12 cellular contexts compared by ENCODE assay signal in genomic region chr3:132034097-132034485, GRCh38. TPM values are rescaled to one million over a fixed set of nuclear protein-coding genes. Genes with fewer than 3 reads are reported as not detected.
DNase-seq lines count a peak whose midpoint lies in the region; ATAC-seq and TF ChIP-seq lines count a peak whose summit lies in the region.
"Had no signal": no experiment of that assay in that cellular context is flagged by ENCODE, and none has a peak within 500 bp of the region (broad histone marks: within the 10 kb centered on the region; RNA-seq: fewer than 3 reads in every experiment).

No MANE protein-coding gene starts in this region.

- ATAC-seq in Right ventricle myocardium inferior (no peak), GM21576 (IDR thresholded peaks at IDR 0.05; ENCODE audit: unreplicated experiment) (no peak), GM21723 (IDR thresholded peaks at IDR 0.05; ENCODE audit: unreplicated experiment) (no peak)

- intact Hi-C loops in left ventricle myocardium inferior (cut with micrococcal nuclease) (no loop called here), Right ventricle myocardium inferior (cut with DNase I) (loop anchor here (10.0 kb wide), 1 partner anchor 489 kb away; no protein-coding TSS in a partner anchor), MCF 10A (cut with micrococcal nuclease) (no loop called here)

- H3K4me1 ChIP-seq in left ventricle myocardium inferior: peaks cover 12% of the 10 kb centered on the region
- H3K4me1 ChIP-seq in mesodermal cell (ENCODE audit: control insufficient read depth, insufficient read depth, low read length, poor library complexity, severe bottlenecking): peaks cover 8% of the 10 kb centered on the region

- H3K36me3 ChIP-seq in left ventricle myocardium inferior (no peaks in the 10 kb centered on the region), mesodermal cell (ENCODE audit: control insufficient read depth, insufficient read depth, low read length) (no peaks in the 10 kb centered on the region)

- H3K27me3 ChIP-seq in left ventricle myocardium inferior (ENCODE audit: low read depth): peaks cover 92% of the 10 kb centered on the region

- CTCF ChIA-PET in MCF 10A (lab: Yijun Ruan, JAX): interaction anchor here (0.6 to 8.7 kb wide), 15 partner anchors 9 to 986 kb away, joined by 3 to 447 read pairs (median 4); no protein-coding TSS in a partner anchor

- H3K4me3 ChIP-seq in left ventricle myocardium inferior: peak overlapping the region; percentile 52
- H3K4me3 ChIP-seq in mesodermal cell (ENCODE audit: extremely low read depth, insufficient read depth, low read length, poor library complexity, severe bottlenecking): peak overlapping the region; percentile 42
- H3K4me3 ChIP-seq: K562 had no signal

- BruUV-seq in MCF 10A (replicated peaks; lab: Mats Ljungman, UMichigan): no TSS peak

- POLR2A ChIA-PET in MCF 10A (lab: Yijun Ruan, JAX): no interaction called here

- no peak for TF ChIP-seq CTCF in left ventricle myocardium inferior (IDR thresholded peaks at IDR 0.05; ENCODE audit: borderline replicate concordance)
- no peak for TF ChIP-seq CTCF in MCF 10A (IDR thresholded peaks at IDR 0.05; ENCODE audit: unreplicated experiment)

- WGBS in mesodermal cell (ENCODE audit: insufficient coverage in 2 of 2), 2 experiments: 0 to 1% methylated on average over 6 of the region's 14 CpGs

- DNase-seq in left ventricle myocardium inferior: no peak
- DNase-seq in Right ventricle myocardium inferior (ENCODE audit: missing footprints): no peak
- DNase-seq in MCF 10A (ENCODE audit: unreplicated experiment): no peak
- DNase-seq in superior temporal gyrus (ENCODE audit: extremely low spot score): no peak
- no peak for DNase-seq in NCI-H2196 treated with DMSO at 0.1 percent for 48 hours (lab: John Stamatoyannopoulos, UW; ENCODE audit: unreplicated experiment)
- DNase-seq: activated CD4-positive, alpha-beta T cell treated with anti-CD3 and anti-CD28 coated beads for 48 hours; activated naive CD4-positive, alpha-beta T cell treated with anti-CD3 and anti-CD28 coated beads for 36 hours; SIG-M5 had no signal

- no peak overlapping the region for H3K27ac ChIP-seq in left ventricle myocardium inferior (replicated peaks)
- no peak overlapping the region for H3K27ac ChIP-seq in mesodermal cell (ENCODE audit: low read depth, low read length, severe bottlenecking)

- H3K9me3 ChIP-seq in left ventricle myocardium inferior (replicated peaks) (no peaks in the 10 kb centered on the region), mesodermal cell (ENCODE audit: control insufficient read depth, low read length) (no peaks in the 10 kb centered on the region)

- H3K9me3 Mint-ChIP-seq in MCF 10A (ENCODE audit: unreplicated experiment): no peaks in the 10 kb centered on the region
- H3K9me3 Mint-ChIP-seq: activated naive CD4-positive, alpha-beta T cell treated with anti-CD3 and anti-CD28 coated beads for 36 hours had no signal

- H3K4me1 Mint-ChIP-seq in MCF 10A (ENCODE audit: insufficient read depth, unreplicated experiment): peaks cover 10% of the 10 kb centered on the region

- no peaks in the 10 kb centered on the region for H3K36me3 Mint-ChIP-seq in MCF 10A (ENCODE audit: insufficient read depth, unreplicated experiment)

- peaks cover 44% of the 10 kb centered on the region for H3K27me3 Mint-ChIP-seq in MCF 10A (ENCODE audit: insufficient read depth, unreplicated experiment)

- peak overlapping the region; percentile 73 for H3K4me3 Mint-ChIP-seq in MCF 10A (ENCODE audit: unreplicated experiment)
- H3K4me3 Mint-ChIP-seq: activated naive CD4-positive, alpha-beta T cell treated with anti-CD3 and anti-CD28 coated beads for 36 hours had no signal

- no peak overlapping the region for H3K27ac Mint-ChIP-seq in MCF 10A (ENCODE audit: low read depth, unreplicated experiment)
- H3K27ac Mint-ChIP-seq: activated naive CD4-positive, alpha-beta T cell treated with anti-CD3 and anti-CD28 coated beads for 36 hours had no signal

RNA-seq across cellular contexts. Expression of gene CPNE4, which starts 0.7 kb away (rescaled TPM):
- total RNA-seq in left ventricle myocardium inferior (17.9 TPM), Right ventricle myocardium inferior (41.0 TPM), MCF 10A (2022) (not detected in 2 replicates)
- polyA plus RNA-seq in mesodermal cell (2013, experiment 1 of 2): 0.18 TPM
- polyA plus RNA-seq in mesodermal cell (2013, experiment 2 of 2): 0.51 TPM
- total RNA-seq: activated naive CD4-positive, alpha-beta T cell treated with anti-CD3 and anti-CD28 coated beads for 36 hours; K562 had no signal
- polyA plus RNA-seq: K562 had no signal

Comparison
In these comparisons a context has a peak if more than half of its experiments do, and no peak if none do; other contexts are left out.
1. RNA of gene CPNE4, which starts 0.7 kb away (total RNA-seq): 41.0 TPM in Right ventricle myocardium inferior (single experiment) and 17.9 TPM in left ventricle myocardium inferior (single experiment); not detected in MCF 10A; every median in the first group is over 10 times any median in the second.